Comparison of ENCODE assay signal across 13 cellular contexts in genomic region chr18:3721771-3722661, GRCh38.
DNase-seq lines count a peak whose midpoint lies in the region; ATAC-seq and TF ChIP-seq lines count a peak whose summit lies in the region.
"Had no signal": no experiment of that assay in that cellular context is flagged by ENCODE, and none has a peak within 500 bp of the region (broad histone marks: within the 10 kb centered on the region; RNA-seq: fewer than 3 reads in every experiment).

No MANE protein-coding gene starts in this region.

- no peak overlapping the region for H3K4me3 Mint-ChIP-seq in neural crest cell
- H3K4me3 Mint-ChIP-seq: CD8-positive, alpha-beta memory T cell; naive B cell had no signal

- H3K9ac ChIP-seq in MM.1S (ENCODE audit: low read length) = no peak overlapping the region

- H3K4me1 Mint-ChIP-seq in neural crest cell = peaks cover 27% of the 10 kb centered on the region
- H3K4me1 Mint-ChIP-seq: CD8-positive, alpha-beta memory T cell had no signal

- no peak overlapping the region for H3K4me3 ChIP-seq in MM.1S (ENCODE audit: low read length)

- no peak for ATAC-seq in GM18909 (IDR thresholded peaks at IDR 0.05; ENCODE audit: poor library complexity, unreplicated experiment)

- H3K9me3 Mint-ChIP-seq in neural crest cell = no peaks in the 10 kb centered on the region
- H3K9me3 Mint-ChIP-seq: CD8-positive, alpha-beta memory T cell had no signal

- H3K27ac ChIP-seq in caudate nucleus (ENCODE audit: low read depth, low read length) = peak overlapping the region; percentile 44
- no peak overlapping the region for H3K27ac ChIP-seq in MM.1S (ENCODE audit: low read length)

- H3F3A ChIP-seq in MM.1S (ENCODE audit: insufficient read depth, low read length) = no peaks in the 10 kb centered on the region

- H3K36me3 ChIP-seq in MM.1S (replicated peaks; ENCODE audit: insufficient read depth, low read length) = no peaks in the 10 kb centered on the region

- TF ChIP-seq CTCF in neural crest cell (conservative IDR thresholded peaks at IDR 0.05) (no peak), MM.1S (IDR thresholded peaks at IDR 0.05; ENCODE audit: low read length) (no peak)

- H3K27me3 Mint-ChIP-seq in neural crest cell (ENCODE audit: low read depth) = no peaks in the 10 kb centered on the region
- H3K27me3 Mint-ChIP-seq: naive B cell had no signal

- H3K4me2 ChIP-seq in MM.1S (ENCODE audit: low read depth, low read length) = no peak overlapping the region

- no peaks in the 10 kb centered on the region for H3K27me3 ChIP-seq in MM.1S (replicated peaks; ENCODE audit: insufficient read depth, low read length)

- no peaks in the 10 kb centered on the region for H3K9me3 ChIP-seq in MM.1S (replicated peaks; ENCODE audit: insufficient read depth, low read length)

- H2AFZ ChIP-seq in MM.1S (ENCODE audit: low read length) = no peak overlapping the region

- no peaks in the 10 kb centered on the region for H3K4me1 ChIP-seq in MM.1S (ENCODE audit: low read length)

- no peaks in the 10 kb centered on the region for H3K36me3 Mint-ChIP-seq in neural crest cell (ENCODE audit: low read depth)
- H3K36me3 Mint-ChIP-seq: CD8-positive, alpha-beta memory T cell; naive B cell had no signal

- peak; percentile 52 for DNase-seq in DMS53 treated with DMSO at 0.1 percent for 48 hours (lab: John Stamatoyannopoulos, UW; ENCODE audit: unreplicated experiment)
- peak; percentile 49 for DNase-seq in NCI-H187 treated with DMSO at 0.1 percent for 48 hours (lab: John Stamatoyannopoulos, UW)
- peak in 2 of 61 donors; percentile 7 to 10 for DNase-seq in caudate nucleus (lab: John Stamatoyannopoulos, UW)
- DNase-seq in neural crest cell (ENCODE audit: low read depth, low spot score) = no peak
- DNase-seq in NCI-H510A (lab: John Stamatoyannopoulos, UW) = no peak
- DNase-seq in glomerular visceral epithelial cell (ENCODE audit: extremely low spot score) = no peak
- DNase-seq in MM.1S = no peak
- DNase-seq: amniotic stem cell; CD8-positive, alpha-beta memory T cell; naive B cell; NCI-H1048; T1000 had no signal

- H4K20me1 ChIP-seq in MM.1S (ENCODE audit: insufficient read depth, low read length) = no peaks in the 10 kb centered on the region

- peak overlapping the region; percentile 48 for H3K27ac Mint-ChIP-seq in neural crest cell (ENCODE audit: unreplicated experiment)
- H3K27ac Mint-ChIP-seq: CD8-positive, alpha-beta memory T cell; naive B cell had no signal

- no peaks in the 10 kb centered on the region for H3K9me2 ChIP-seq in MM.1S (replicated peaks; ENCODE audit: insufficient read depth, low read length)

- no peaks in the 10 kb centered on the region for H3K79me2 ChIP-seq in MM.1S (ENCODE audit: low read length)

Comparison
In these comparisons a context has a peak if more than half of its experiments do, and no peak if none do; other contexts are left out.
1. DNase-seq: peak in DMS53 treated with DMSO at 0.1 percent for 48 hours (single experiment) and NCI-H187 treated with DMSO at 0.1 percent for 48 hours (single experiment); none in neural crest cell (single experiment), NCI-H510A (single experiment), glomerular visceral epithelial cell (single experiment) and MM.1S (single experiment).